ENCODE assay signal across 23 cellular contexts in genomic region chr4:136651932-136652331, GRCh38.
DNase-seq lines count a peak whose midpoint lies in the region; ATAC-seq and TF ChIP-seq lines count a peak whose summit lies in the region.
"Had no signal": no experiment of that assay in that cellular context is flagged by ENCODE, and none has a peak within 500 bp of the region (broad histone marks: within the 10 kb centered on the region; RNA-seq: fewer than 3 reads in every experiment).

No MANE protein-coding gene starts in this region.

- no peak overlapping the region for H3K23ac ChIP-seq in IMR-90 (ENCODE audit: low read depth, low read length)

- no peak overlapping the region for H2BK20ac ChIP-seq in IMR-90 (ENCODE audit: low read depth, low read length)

- DNase-seq in IMR-90, result peak; percentile 38
- DNase-seq in RKO (ENCODE audit: low spot score), result peak; percentile 21
- no peak for DNase-seq in brain microvascular endothelial cell
- DNase-seq in iris pigment epithelial cell (ENCODE audit: low read depth), result peak; percentile 8
- no peak for DNase-seq in Karpas-422
- DNase-seq in COLO829 (ENCODE audit: low spot score), result no peak
- no peak for DNase-seq in sciatic nerve (ENCODE audit: low spot score)
- DNase-seq: Caco-2; CD4-positive, alpha-beta T cell; DMS 273 treated with DMSO at 0.1 percent for 48 hours; GDM1; GOT3; HCEC 1CT; MV-4-11; NCI-H1105 treated with DMSO at 0.1 percent for 48 hours; NCI-H2029 treated with DMSO at 0.1 percent for 48 hours; NCI-H526 had no signal

- no peak overlapping the region for H2AK5ac ChIP-seq in IMR-90 (ENCODE audit: low read depth, low read length)

- CTCF ChIA-PET in IMR-90 (lab: Yijun Ruan, JAX), result no interaction called here

- H4K20me1 ChIP-seq in IMR-90 (ENCODE audit: insufficient read depth, low read length) (no peaks in the 10 kb centered on the region), Karpas-422 (ENCODE audit: insufficient read depth, low read depth, low read length) (no peaks in the 10 kb centered on the region)
- H4K20me1 ChIP-seq: BLaER1 had no signal

- H3K79me2 ChIP-seq in Karpas-422 (ENCODE audit: low read length), result no peaks in the 10 kb centered on the region

- intact Hi-C loops in IMR-90 (cut with micrococcal nuclease), result no loop called here
- intact Hi-C loops in sciatic nerve (cut with DNase I), result no loop called here

- H3K27me3 ChIP-seq in IMR-90 (ENCODE audit: control insufficient read depth, insufficient read depth, low read length) (no peaks in the 10 kb centered on the region), brain microvascular endothelial cell (replicated peaks) (no peaks in the 10 kb centered on the region), Karpas-422 (ENCODE audit: low read length) (no peaks in the 10 kb centered on the region)
- H3K27me3 ChIP-seq: BLaER1, SJCRH30 had no signal

- no peak overlapping the region for H2BK15ac ChIP-seq in IMR-90 (ENCODE audit: low read depth, low read length)

- TF ChIP-seq CTCF in IMR-90 (conservative IDR thresholded peaks at IDR 0.05; ENCODE audit: low read depth, low read length) (no peak), brain microvascular endothelial cell (IDR thresholded peaks at IDR 0.05; ENCODE audit: low read depth, low read length, missing control alignments) (no peak)

- H3K9ac ChIP-seq in IMR-90 (ENCODE audit: low read depth, low read length) (no peak overlapping the region), Karpas-422 (ENCODE audit: low read length) (no peak overlapping the region)
- H3K9ac ChIP-seq: BLaER1, KMS-11 had no signal

- H3K4me1 ChIP-seq in IMR-90 (ENCODE audit: control insufficient read depth, insufficient read depth, low read length) (no peaks in the 10 kb centered on the region), Karpas-422 (ENCODE audit: low read length) (no peaks in the 10 kb centered on the region)
- H3K4me1 ChIP-seq: BLaER1, Caco-2 had no signal

- H2AFZ ChIP-seq in IMR-90 (replicated peaks; ENCODE audit: low read length, poor library complexity) (no peak overlapping the region), Karpas-422 (ENCODE audit: low read length) (no peak overlapping the region)

- H3K27ac ChIP-seq in IMR-90 (ENCODE audit: insufficient read depth, low read length) (no peak overlapping the region), brain microvascular endothelial cell (peak overlapping the region; percentile 52), Karpas-422 (ENCODE audit: low read length) (no peak overlapping the region)
- H3K27ac ChIP-seq: A549, BLaER1, KMS-11, SJCRH30 had no signal

- no peaks in the 10 kb centered on the region for H3K9me2 ChIP-seq in Karpas-422 (replicated peaks; ENCODE audit: insufficient read depth, low read length)

- H3K36me3 ChIP-seq in IMR-90 (ENCODE audit: control insufficient read depth, insufficient read depth, low read length) (no peaks in the 10 kb centered on the region), brain microvascular endothelial cell (replicated peaks) (no peaks in the 10 kb centered on the region), Karpas-422 (ENCODE audit: insufficient read depth, low read length) (no peaks in the 10 kb centered on the region)
- H3K36me3 ChIP-seq: BLaER1, SJCRH30 had no signal

- no peak overlapping the region for H2BK5ac ChIP-seq in IMR-90 (ENCODE audit: low read depth, low read length, poor library complexity, severe bottlenecking)

- in situ Hi-C loops in IMR-90 (cut with MboI; ENCODE audit: low sequenced_read_pairs) (no loop called here), brain microvascular endothelial cell (cut with HindIII; ENCODE audit: low pct_ligation_motif_present, low sequenced_read_pairs) (no loop called here)

- no peaks in the 10 kb centered on the region; the same call in 1 of the 2 replicates for H3K9me1 ChIP-seq in IMR-90 (ENCODE audit: insufficient read depth, low read length)

- dilution Hi-C loops in IMR-90 (cut with HindIII; ENCODE audit: low sequenced_read_pairs, unreplicated experiment), result no loop called here

- H2AK9ac ChIP-seq in IMR-90 (replicated peaks; ENCODE audit: low read depth, low read length, poor library complexity), result no peak overlapping the region

- H3K56ac ChIP-seq in IMR-90 (ENCODE audit: extremely low read depth, insufficient read depth, low read length), result no peak overlapping the region

- H3K18ac ChIP-seq in IMR-90 (ENCODE audit: low read depth, low read length), result no peak overlapping the region

- H3K14ac ChIP-seq in IMR-90 (replicated peaks; ENCODE audit: low read depth, low read length), result no peak overlapping the region

- no peak for TF ChIP-seq POLR2A in IMR-90 (IDR thresholded peaks at IDR 0.05; ENCODE audit: low read depth, low read length)

- no peaks in the 10 kb centered on the region for H3K9me3 ChIP-seq in IMR-90 (ENCODE audit: control insufficient read depth, insufficient read depth, low read length)
- peaks cover 20% of the 10 kb centered on the region for H3K9me3 ChIP-seq in Karpas-422 (ENCODE audit: low read length)
- H3K9me3 ChIP-seq: A549, BLaER1, Caco-2, SJCRH30 had no signal

- no peak overlapping the region for H4K8ac ChIP-seq in IMR-90 (ENCODE audit: low read depth in 2 of 2, low read length in 2 of 2)

- no peak overlapping the region for H4K91ac ChIP-seq in IMR-90 (ENCODE audit: insufficient read depth, low read depth, low read length)

- no peaks in the 10 kb centered on the region for H3K79me1 ChIP-seq in IMR-90 (ENCODE audit: low read depth in 1 of 2, low read length in 2 of 2)

- no peak overlapping the region for H2BK120ac ChIP-seq in IMR-90 (ENCODE audit: low read depth, low read length)

- H3K4me3 ChIP-seq in IMR-90 (ENCODE audit: insufficient read depth, low read depth, low read length) (no peak overlapping the region), brain microvascular endothelial cell (ENCODE audit: low read depth, low read length) (no peak overlapping the region), Karpas-422 (ENCODE audit: low read length) (no peak overlapping the region)
- H3K4me3 ChIP-seq: A549, BLaER1, SJCRH30 had no signal

- BruUV-seq in IMR-90 (replicated peaks; lab: Mats Ljungman, UMichigan), result no TSS peak

- POLR2A ChIA-PET in IMR-90 (lab: Charles Lee; ENCODE audit: unreplicated experiment), result interaction anchor here (0.6 kb wide), 1 partner anchor 11 kb away, joined by 3 read pairs; no protein-coding TSS in a partner anchor

- TF ChIP-seq RAD21 in IMR-90 (IDR thresholded peaks at IDR 0.05; ENCODE audit: low read length), result no peak

- no peak overlapping the region for H3K4ac ChIP-seq in IMR-90 (ENCODE audit: low read depth, low read length)

- H4K5ac ChIP-seq in IMR-90 (ENCODE audit: low read depth, low read length), result no peak overlapping the region

- H3K4me2 ChIP-seq in IMR-90 (ENCODE audit: low read depth, low read length), result no peak overlapping the region
- H3K4me2 ChIP-seq in Karpas-422 (ENCODE audit: low read depth, low read length, poor library complexity, severe bottlenecking), result no peak overlapping the region
- H3K4me2 ChIP-seq: A549, BLaER1 had no signal

- ATAC-seq in IMR-90 (ENCODE audit: low read depth) (no peak; the same call in 1 of the 2 replicates), sciatic nerve (no peak), GM19452 (IDR thresholded peaks at IDR 0.05; ENCODE audit: unreplicated experiment) (no peak)
- ATAC-seq: A549, Panc1 had no signal

TF ChIP-seq in IMR-90, 13 proteins besides CTCF, POLR2A, EP300 and RAD21:
- no peak for TF ChIP-seq RCOR1 (IDR thresholded peaks at IDR 0.05; ENCODE audit: insufficient replicate concordance, low read length)
- no peak for TF ChIP-seq SMC3 (IDR thresholded peaks at IDR 0.05; ENCODE audit: low read depth, low read length)
- no peak for TF ChIP-seq BHLHE40 (IDR thresholded peaks at IDR 0.05; ENCODE audit: low read depth, low read length)
- no peak for TF ChIP-seq ELK1 (IDR thresholded peaks at IDR 0.05; ENCODE audit: borderline replicate concordance, low read depth, low read length)
- TF ChIP-seq MXI1 (IDR thresholded peaks at IDR 0.05; ENCODE audit: borderline replicate concordance, low read depth, low read length), result no peak
- TF ChIP-seq USF2 (IDR thresholded peaks at IDR 0.05; ENCODE audit: low read depth, low read length), result no peak
- TF ChIP-seq CHD1 (IDR thresholded peaks at IDR 0.05; ENCODE audit: low read depth, low read length), result no peak
- TF ChIP-seq MAFK (IDR thresholded peaks at IDR 0.05; ENCODE audit: low read depth, low read length), result no peak
- TF ChIP-seq NFE2L2 (IDR thresholded peaks at IDR 0.05; ENCODE audit: low read depth, low read length), result no peak
- no peak for TF ChIP-seq RFX5 (IDR thresholded peaks at IDR 0.05; ENCODE audit: low read depth, low read length)
- TF ChIP-seq MAZ (IDR thresholded peaks at IDR 0.05; ENCODE audit: borderline replicate concordance, low read depth, low read length), result no peak
- TF ChIP-seq FOS (IDR thresholded peaks at IDR 0.05; ENCODE audit: low read depth, low read length), result no peak
- TF ChIP-seq CEBPB (IDR thresholded peaks at IDR 0.05; ENCODE audit: low read depth, low read length), result no peak

Comparison
In these comparisons a context has a peak if more than half of its experiments do, and no peak if none do; other contexts are left out.
1. DNase-seq: peak in IMR-90 (single experiment), RKO (single experiment) and iris pigment epithelial cell (single experiment); none in brain microvascular endothelial cell (single experiment), Karpas-422 (single experiment), COLO829 (single experiment) and sciatic nerve (single experiment).